In genomic region chr9:126417007-126417406, GRCh38 we compare ENCODE assay signal across 17 cellular contexts.
DNase-seq lines count a peak whose midpoint lies in the region; ATAC-seq, FAIRE-seq and TF ChIP-seq lines count a peak whose summit lies in the region.
"Had no signal": no experiment of that assay in that cellular context is flagged by ENCODE, and none has a peak within 500 bp of the region (broad histone marks: within the 10 kb centered on the region; RNA-seq: fewer than 3 reads in every experiment).

No MANE protein-coding gene starts in this region.

- no peaks in the 10 kb centered on the region for H3K9me2 ChIP-seq in MM.1S (replicated peaks; ENCODE audit: insufficient read depth, low read length)

- intact Hi-C loops in left ventricle myocardium inferior (cut with micrococcal nuclease): no loop called here

- H3K36me3 ChIP-seq in SK-N-MC (ENCODE audit: insufficient read depth, low read length) (no peaks in the 10 kb centered on the region), left ventricle myocardium inferior (peaks cover 3% of the 10 kb centered on the region), MM.1S (replicated peaks; ENCODE audit: insufficient read depth, low read length) (no peaks in the 10 kb centered on the region)
- H3K36me3 ChIP-seq: HAP-1, thyroid gland had no signal

- FAIRE-seq in A549 (lab: Jason Lieb, UNC): no peak
- FAIRE-seq: HTR-8/SVneo had no signal

- H3K4me2 ChIP-seq in A549 (peak overlapping the region; percentile 29; the same call in 2 of the 3 replicates), MM.1S (ENCODE audit: low read depth, low read length) (no peak overlapping the region)

- H4K20me1 ChIP-seq in MM.1S (ENCODE audit: insufficient read depth, low read length): no peaks in the 10 kb centered on the region

- ATAC-seq in A549 (no peak), left lobe of liver (no peak)
- ATAC-seq: lower lobe of right lung had no signal

- CTCF ChIA-PET in A549 (lab: Yijun Ruan, JAX): interaction anchor here (0.8 to 4.3 kb wide), 5 partner anchors 19 to 1009 kb away, joined by 3 to 40 read pairs (median 7); no protein-coding TSS in a partner anchor

- H3K9me3 ChIP-seq in A549 (no peaks in the 10 kb centered on the region), SK-N-MC (ENCODE audit: low read depth, low read length) (no peaks in the 10 kb centered on the region), left ventricle myocardium inferior (replicated peaks) (no peaks in the 10 kb centered on the region), MM.1S (replicated peaks; ENCODE audit: insufficient read depth, low read length) (no peaks in the 10 kb centered on the region)
- H3K9me3 ChIP-seq: ascending aorta, HAP-1, lower lobe of right lung, thyroid gland had no signal

- peaks cover 31% of the 10 kb centered on the region for H3K4me1 ChIP-seq in A549
- H3K4me1 ChIP-seq in left ventricle myocardium inferior: peaks cover 16% of the 10 kb centered on the region
- peaks cover 5% of the 10 kb centered on the region for H3K4me1 ChIP-seq in MM.1S (ENCODE audit: low read length)
- H3K4me1 ChIP-seq: ascending aorta, HAP-1 had no signal

- TF ChIP-seq RAD21 in A549 (conservative IDR thresholded peaks at IDR 0.05 in 1 of 2, IDR thresholded peaks at IDR 0.05 in 1 of 2): no peak

- no peak for TF ChIP-seq POLR2A in A549 (IDR thresholded peaks at IDR 0.05; ENCODE audit: low read length)

- no peaks in the 10 kb centered on the region for H3K79me2 ChIP-seq in MM.1S (ENCODE audit: low read length)

- no peak for TF ChIP-seq CTCF in A549 (IDR thresholded peaks at IDR 0.05)
- TF ChIP-seq CTCF in left ventricle myocardium inferior (IDR thresholded peaks at IDR 0.05; ENCODE audit: borderline replicate concordance): no peak
- no peak for TF ChIP-seq CTCF in MM.1S (IDR thresholded peaks at IDR 0.05; ENCODE audit: low read length)

- H2AFZ ChIP-seq in MM.1S (ENCODE audit: low read length): no peak overlapping the region

- no peak for TF ChIP-seq EP300 in A549 (IDR thresholded peaks at IDR 0.05)

- H3K4me3 ChIP-seq in A549 (no peak overlapping the region), SK-N-MC (no peak overlapping the region), left ventricle myocardium inferior (no peak overlapping the region), MM.1S (ENCODE audit: low read length) (no peak overlapping the region)
- H3K4me3 ChIP-seq: ascending aorta, HAP-1, lower lobe of right lung, thyroid gland had no signal

- peak overlapping the region; percentile 12 to 46; a peak in 3 of 6 replicates for H3K27ac ChIP-seq in A549
- H3K27ac ChIP-seq in SK-N-MC: peak overlapping the region; percentile 25; the same call in 1 of the 2 replicates
- H3K27ac ChIP-seq in left ventricle myocardium inferior (replicated peaks): no peak overlapping the region
- H3K27ac ChIP-seq in MM.1S (ENCODE audit: low read length): no peak overlapping the region
- H3K27ac ChIP-seq: ascending aorta, lower lobe of right lung, thyroid gland had no signal

- H3K9ac ChIP-seq in SK-N-MC (ENCODE audit: insufficient read length): no peak overlapping the region
- H3K9ac ChIP-seq in MM.1S (ENCODE audit: low read length): no peak overlapping the region

- POLR2A ChIA-PET in A549 (lab: Yijun Ruan, JAX): no interaction called here

- peaks cover 2% of the 10 kb centered on the region for H3F3A ChIP-seq in MM.1S (ENCODE audit: insufficient read depth, low read length)

- H3K27me3 ChIP-seq in left ventricle myocardium inferior (ENCODE audit: low read depth): no peaks in the 10 kb centered on the region
- peaks cover 5% of the 10 kb centered on the region for H3K27me3 ChIP-seq in MM.1S (replicated peaks; ENCODE audit: insufficient read depth, low read length)
- H3K27me3 ChIP-seq: ascending aorta, thyroid gland had no signal

- no peak for DNase-seq in A549 (ENCODE audit: low read depth in 1 of 2, low spot score in 1 of 2)
- DNase-seq in DMS79 (lab: John Stamatoyannopoulos, UW): peak; percentile 52
- DNase-seq in NCI-H2081 treated with DMSO at 0.1 percent for 48 hours (lab: John Stamatoyannopoulos, UW): peak; percentile 33
- DNase-seq in SK-N-MC (ENCODE audit: low read depth, low spot score): no peak
- DNase-seq in activated CD8-positive, alpha-beta memory T cell treated with anti-CD3 and anti-CD28 coated beads for 24 hours: no peak
- DNase-seq in left ventricle myocardium inferior: no peak
- no peak for DNase-seq in left lobe of liver (ENCODE audit: low spot score)
- DNase-seq in MM.1S: no peak
- DNase-seq: activated B cell treated with CpG ODN at 0.5 μM for 24 hours; activated naive CD4-positive, alpha-beta T cell; cortex of kidney; lower lobe of right lung; stimulated activated CD4-positive, alpha-beta T cell treated with anti-CD3 and anti-CD28 coated beads, Interleukin-4, amount 100 ng/mL, for 24 hours; thyroid gland had no signal

TF ChIP-seq in A549, 52 proteins besides CTCF, POLR2A, EP300 and RAD21:
- TF ChIP-seq FOSB (CRISPR knock-in tag; IDR thresholded peaks at IDR 0.05) (no peak), JUNB (IDR thresholded peaks at IDR 0.05) (no peak)
TF ChIP-seq in A549: peak in this region for 0.

Comparison
In these comparisons a context has a peak if more than half of its experiments do, and no peak if none do; other contexts are left out.
1. DNase-seq: peak in DMS79 (single experiment) and NCI-H2081 treated with DMSO at 0.1 percent for 48 hours (single experiment); none in A549 (0 of 2), SK-N-MC (single experiment), activated CD8-positive, alpha-beta memory T cell treated with anti-CD3 and anti-CD28 coated beads for 24 hours (single experiment), left ventricle myocardium inferior (single experiment), left lobe of liver (single experiment) and MM.1S (single experiment).
2. H3K27ac ChIP-seq: peak in A549 (2 of 2) and SK-N-MC (single experiment); none in left ventricle myocardium inferior (single experiment) and MM.1S (single experiment).